Comparison of ENCODE assay signal across 10 cellular contexts in the genomic region with DNA sequence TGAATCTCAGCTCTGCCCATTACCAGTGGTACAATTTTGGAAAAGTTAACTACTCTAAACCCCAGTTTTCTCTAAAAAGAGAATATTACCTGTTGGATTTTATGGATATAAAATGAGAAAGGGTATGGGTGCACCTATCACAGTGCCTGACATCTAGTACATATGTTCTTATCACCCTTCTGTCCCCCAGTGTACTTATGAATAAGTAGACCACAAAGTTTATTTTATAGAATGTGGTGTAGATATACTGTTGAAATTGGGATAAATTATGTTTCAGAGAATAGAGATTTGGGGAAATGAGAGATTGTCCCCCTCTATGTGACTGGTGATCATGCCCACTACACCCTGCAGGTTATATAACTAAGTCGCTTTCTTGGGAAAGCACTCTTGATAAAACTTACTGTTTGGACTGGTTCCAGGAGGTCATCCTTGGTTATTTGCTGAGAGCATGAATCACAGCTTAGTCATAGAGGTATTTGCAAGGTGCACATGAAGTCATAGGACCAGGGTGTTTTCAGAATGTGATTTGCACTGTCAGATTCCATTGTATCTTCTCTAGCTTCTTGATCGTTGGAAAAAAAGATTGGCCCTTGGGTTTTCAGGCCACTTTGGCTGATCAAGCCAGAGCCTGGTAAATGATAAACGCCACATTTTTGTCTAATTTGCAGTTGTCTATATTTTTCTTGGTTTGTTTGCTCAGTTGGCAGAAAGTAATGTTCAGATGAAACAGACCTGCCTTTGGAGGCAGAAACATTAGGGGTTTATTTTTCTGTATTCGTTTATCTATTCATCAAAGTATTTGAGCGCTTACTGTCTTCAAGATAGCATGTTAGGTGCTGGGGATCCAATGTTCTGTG. TPM values are rescaled to one million over a fixed set of nuclear protein-coding genes. Genes with fewer than 3 reads are reported as not detected.
A peak's percentile ranks its signal among the peaks of the same experiment; 100 is the strongest.
DNase-seq lines count a peak whose midpoint lies in the region; ATAC-seq, FAIRE-seq and TF ChIP-seq lines count a peak whose summit lies in the region.
"Had no signal": no experiment of that assay in that cellular context is flagged by ENCODE, and none has a peak within 500 bp of the region (broad histone marks: within the 10 kb centered on the region; RNA-seq: fewer than 3 reads in every experiment).

No MANE protein-coding gene starts in this region.

- H3K23ac ChIP-seq in IMR-90 (ENCODE audit: low read depth, low read length) (no peak overlapping the region), mesenchymal stem cell (ENCODE audit: low read length in 2 of 2) (no peak overlapping the region)

- H3K4ac ChIP-seq in IMR-90 (ENCODE audit: low read depth, low read length) (no peak overlapping the region), mesenchymal stem cell (ENCODE audit: low read depth in 1 of 2, low read length in 2 of 2) (no peak overlapping the region)

- H2AK5ac ChIP-seq in IMR-90 (ENCODE audit: low read depth, low read length) (no peak overlapping the region), mesenchymal stem cell (ENCODE audit: low read length, severe bottlenecking) (no peak overlapping the region)

- no peak overlapping the region for H2BK12ac ChIP-seq in mesenchymal stem cell (ENCODE audit: low read length in 2 of 2)

- H3K27me3 ChIP-seq in IMR-90 (ENCODE audit: control insufficient read depth, insufficient read depth, low read length) (no peaks in the 10 kb centered on the region), mammary epithelial cell (ENCODE audit: insufficient read depth, low read length) (no peaks in the 10 kb centered on the region), mesenchymal stem cell (ENCODE audit: control insufficient read depth in 1 of 2, insufficient read depth in 1 of 2, low read length in 2 of 2) (no peaks in the 10 kb centered on the region)

- no peak overlapping the region for H2AK9ac ChIP-seq in IMR-90 (replicated peaks; ENCODE audit: low read depth, low read length, poor library complexity)

- H3K4me2 ChIP-seq in IMR-90 (ENCODE audit: low read depth, low read length) (no peak overlapping the region), mammary epithelial cell (ENCODE audit: insufficient read depth, low read depth, low read length) (peak overlapping the region; percentile 53), mesenchymal stem cell (ENCODE audit: low read length, poor library complexity, severe bottlenecking) (no peak overlapping the region)

- no peak overlapping the region for H3K56ac ChIP-seq in IMR-90 (ENCODE audit: extremely low read depth, insufficient read depth, low read length)

- H2BK15ac ChIP-seq in IMR-90 (ENCODE audit: low read depth, low read length) (no peak overlapping the region), mesenchymal stem cell (ENCODE audit: low read depth, poor library complexity, severe bottlenecking) (no peak overlapping the region)

- H3K9me3 ChIP-seq in IMR-90 (ENCODE audit: control insufficient read depth, insufficient read depth, low read length) (no peaks in the 10 kb centered on the region), mammary epithelial cell (replicated peaks; ENCODE audit: insufficient read depth, low read length) (no peaks in the 10 kb centered on the region), mesenchymal stem cell (ENCODE audit: control insufficient read depth, low read length) (no peaks in the 10 kb centered on the region)

- H3K79me2 ChIP-seq in mammary epithelial cell (ENCODE audit: insufficient read depth, low read length): peaks cover 59% of the 10 kb centered on the region

- H2BK120ac ChIP-seq in IMR-90 (ENCODE audit: low read depth, low read length) (no peak overlapping the region), mesenchymal stem cell (ENCODE audit: low read depth, low read length) (no peak overlapping the region)

- DNase-seq in Caki2 (ENCODE audit: low read depth) (peak; percentile 82), IMR-90 (peak; percentile 78), mammary epithelial cell (peak; percentile 93), mesenchymal stem cell (peak; percentile 55), frontal cortex (ENCODE audit: low spot score in 2 of 2) (no peak), NCI-H510A (lab: John Stamatoyannopoulos, UW) (no peak)
- DNase-seq: activated CD4-positive, CD25-positive, alpha-beta regulatory T cell treated with anti-CD3 and anti-CD28 coated beads, Interleukin-2, amount 50 U/mL, for 72 hours; Karpas-422 had no signal

- H3K9ac ChIP-seq in IMR-90 (ENCODE audit: low read depth, low read length) (no peak overlapping the region), mammary epithelial cell (ENCODE audit: insufficient read depth, low read length) (no peak overlapping the region), mesenchymal stem cell (ENCODE audit: low read length) (no peak overlapping the region)

- peaks cover 3 to 5% of the 10 kb centered on the region in 2 experiments; a peak in 1 of 4 replicates for H3K79me1 ChIP-seq in IMR-90 (ENCODE audit: low read depth in 1 of 2, low read length in 2 of 2)
- H3K79me1 ChIP-seq in mesenchymal stem cell (replicated peaks; ENCODE audit: low read length, poor library complexity, severe bottlenecking): peaks cover 23% of the 10 kb centered on the region

- H3K4me1 ChIP-seq in IMR-90 (ENCODE audit: control insufficient read depth, insufficient read depth, low read length) (peaks cover 2% of the 10 kb centered on the region; the same call in 1 of the 2 replicates), mammary epithelial cell (ENCODE audit: insufficient read depth, low read length) (peaks cover 17% of the 10 kb centered on the region), mesenchymal stem cell (ENCODE audit: control insufficient read depth, insufficient read depth, low read depth, low read length) (peaks cover 8% of the 10 kb centered on the region)

- H2AFZ ChIP-seq in IMR-90 (replicated peaks; ENCODE audit: low read length, poor library complexity) (no peak overlapping the region), mammary epithelial cell (ENCODE audit: low read depth, low read length) (no peak overlapping the region), mesenchymal stem cell (ENCODE audit: low read depth, low read length) (no peak overlapping the region)

- peak; percentile 40; the same call in 1 of the 2 replicates for ATAC-seq in IMR-90 (ENCODE audit: low read depth)
- no peak for ATAC-seq in GM19351 (IDR thresholded peaks at IDR 0.05; ENCODE audit: unreplicated experiment)
- ATAC-seq in GM21723 (IDR thresholded peaks at IDR 0.05; ENCODE audit: unreplicated experiment): no peak

- H3K4me3 ChIP-seq in IMR-90 (ENCODE audit: insufficient read depth, low read depth, low read length) (no peak overlapping the region), mammary epithelial cell (replicated peaks in 1 of 3; ENCODE audit: insufficient read depth in 1 of 3, low read depth in 2 of 3, low read length in 3 of 3) (no peak overlapping the region), mesenchymal stem cell (ENCODE audit: insufficient read depth in 1 of 2, low read depth in 1 of 2, low read length in 2 of 2) (no peak overlapping the region)

- no peak overlapping the region for H3K14ac ChIP-seq in IMR-90 (replicated peaks; ENCODE audit: low read depth, low read length)
- no peak overlapping the region for H3K14ac ChIP-seq in mesenchymal stem cell (ENCODE audit: low read length in 2 of 2)

- dilution Hi-C loops in IMR-90 (cut with HindIII; ENCODE audit: low sequenced_read_pairs, unreplicated experiment) (no loop called here), mammary epithelial cell (cut with HindIII; ENCODE audit: low sequenced_read_pairs) (no loop called here)

- in situ Hi-C loops in Caki2 (cut with HindIII; ENCODE audit: low pct_unique_long_range_greater_than_20kb, low sequenced_read_pairs): no loop called here
- in situ Hi-C loops in IMR-90 (cut with MboI; ENCODE audit: low sequenced_read_pairs): no loop called here
- in situ Hi-C loops in mammary epithelial cell (cut with MboI; ENCODE audit: low sequenced_read_pairs in 2 of 2): loop anchor here in 1 of 2 donors (25.0 kb wide), 1 partner anchor 214 kb away; no protein-coding TSS in a partner anchor

- no peak for TF ChIP-seq POLR2A in IMR-90 (IDR thresholded peaks at IDR 0.05; ENCODE audit: low read depth, low read length)

- H4K20me1 ChIP-seq in IMR-90 (ENCODE audit: insufficient read depth, low read length): 0 out of 2 replicates have a peak, but pooled peaks cover 5% of the 10 kb centered on the region
- H4K20me1 ChIP-seq in mammary epithelial cell (ENCODE audit: insufficient read depth, low read length): peaks cover 2% of the 10 kb centered on the region

- WGBS in IMR-90 (ENCODE audit: extremely low coverage in 2 of 2, insufficient read length in 1 of 2), 2 experiments: 78% methylated on average over 3 of the region's 5 CpGs; no CpG with 5 or more reads in 1 of the 2 experiments
- WGBS in mammary epithelial cell (ENCODE audit: low coverage, missing lambda C conversion rate): 41% methylated on average over 5 of the region's 5 CpGs
- 83% methylated on average over 5 of the region's 5 CpGs for WGBS in mesenchymal stem cell

- TF ChIP-seq CTCF in IMR-90 (conservative IDR thresholded peaks at IDR 0.05; ENCODE audit: low read depth, low read length) (no peak), mammary epithelial cell (conservative IDR thresholded peaks at IDR 0.05 in 1 of 2, IDR thresholded peaks at IDR 0.05 in 1 of 2; ENCODE audit: extremely low read depth in 1 of 2, insufficient read depth in 1 of 2, low read depth in 1 of 2, low read length in 2 of 2) (no peak)

- no peaks in the 10 kb centered on the region for H3K9me1 ChIP-seq in IMR-90 (ENCODE audit: insufficient read depth, low read length)

- H4K91ac ChIP-seq in IMR-90 (ENCODE audit: insufficient read depth, low read depth, low read length) (no peak overlapping the region), mesenchymal stem cell (ENCODE audit: low read length) (no peak overlapping the region)

- no peak for TF ChIP-seq RAD21 in IMR-90 (IDR thresholded peaks at IDR 0.05; ENCODE audit: low read length)

- H3K27ac ChIP-seq in IMR-90 (ENCODE audit: insufficient read depth, low read length) (no peak overlapping the region), mammary epithelial cell (ENCODE audit: insufficient read depth, low read depth, low read length) (no peak overlapping the region), mesenchymal stem cell (ENCODE audit: low read length, poor library complexity, severe bottlenecking) (peak overlapping the region; percentile 65)

- H3K18ac ChIP-seq in IMR-90 (ENCODE audit: low read depth, low read length): no peak overlapping the region
- H3K18ac ChIP-seq in mesenchymal stem cell (ENCODE audit: low read depth in 1 of 2, low read length in 2 of 2): no peak overlapping the region

- H4K8ac ChIP-seq in IMR-90 (ENCODE audit: low read depth in 2 of 2, low read length in 2 of 2): no peak overlapping the region
- H4K8ac ChIP-seq in mesenchymal stem cell (ENCODE audit: low read length): no peak overlapping the region

- FAIRE-seq in frontal cortex (lab: Jason Lieb, UNC): no peak

- H2BK20ac ChIP-seq in IMR-90 (ENCODE audit: low read depth, low read length): no peak overlapping the region

- H2BK5ac ChIP-seq in IMR-90 (ENCODE audit: low read depth, low read length, poor library complexity, severe bottlenecking): no peak overlapping the region
- no peak overlapping the region for H2BK5ac ChIP-seq in mesenchymal stem cell (ENCODE audit: low read depth, low read length, poor library complexity, severe bottlenecking)

- H4K5ac ChIP-seq in IMR-90 (ENCODE audit: low read depth, low read length): no peak overlapping the region

- CTCF ChIA-PET in IMR-90 (lab: Yijun Ruan, JAX): no interaction called here
- CTCF ChIA-PET in mammary epithelial cell (lab: Charles Lee; ENCODE audit: low non-redundant PET): no interaction called here

- BruUV-seq in IMR-90 (replicated peaks; lab: Mats Ljungman, UMichigan) (no TSS peak), mammary epithelial cell (replicated peaks; lab: Mats Ljungman, UMichigan) (no TSS peak)

- POLR2A ChIA-PET in IMR-90 (lab: Charles Lee; ENCODE audit: unreplicated experiment): no interaction called here

- intact Hi-C loops in IMR-90 (cut with micrococcal nuclease) (no loop called here), mammary epithelial cell (cut with micrococcal nuclease) (loop anchor here (1.0 kb wide), 1 partner anchor 22 kb away; no protein-coding TSS in a partner anchor)

- H3K36me3 ChIP-seq in IMR-90 (ENCODE audit: control insufficient read depth, insufficient read depth, low read length): no peaks in the 10 kb centered on the region; the same call in 1 of the 2 replicates
- H3K36me3 ChIP-seq in mammary epithelial cell (ENCODE audit: insufficient read depth, low read length): peaks cover 7% of the 10 kb centered on the region
- H3K36me3 ChIP-seq in mesenchymal stem cell (ENCODE audit: control insufficient read depth in 1 of 2, insufficient read depth in 2 of 2, low read depth in 1 of 2, low read length in 2 of 2): peaks cover 14 to 67% of the 10 kb centered on the region in 2 experiments

RNA-seq across cellular contexts. Expression of gene STX3, which starts 21.3 kb away (rescaled TPM):
- 16.0 and 28.4 TPM in 2 replicates for total RNA-seq in Caki2 (2014; rRNA removed; shearing (Covaris generic); ENCODE audit: low replicate concordance)
- total RNA-seq in IMR-90 (2012; rRNA removed): 5.4 and 7.5 TPM in 2 replicates
- polyA plus RNA-seq in IMR-90 (2012; rRNA removed): 5.0 and 5.7 TPM in 2 replicates
- 1.8 and 2.6 TPM in 2 replicates for polyA plus RNA-seq in IMR-90 (2012; cell fraction: cytosol; rRNA removed)
- 2.6 and 11.2 TPM in 2 replicates for polyA plus RNA-seq in IMR-90 (2012; cell fraction: nucleus; rRNA removed; ENCODE audit: low replicate concordance)
- total RNA-seq in mammary epithelial cell: 10 to 100 TPM; 28.8 to 46.8 TPM
- polyA plus RNA-seq in mammary epithelial cell: 20.2 TPM
- polyA minus RNA-seq in mammary epithelial cell: 22.4 TPM
- polyA plus RNA-seq in mesenchymal stem cell (2013, experiment 1 of 2): 27.5 TPM
- 27.8 TPM for polyA plus RNA-seq in mesenchymal stem cell (2013, experiment 2 of 2)
- total RNA-seq in frontal cortex: 26.9 TPM

RNA-seq across cellular contexts. Expression of gene MRPL16, which starts 34.1 kb away (rescaled TPM):
- total RNA-seq in Caki2 (2014; rRNA removed; shearing (Covaris generic); ENCODE audit: low replicate concordance): 66.6 and 80.4 TPM in 2 replicates
- total RNA-seq in IMR-90 (2012; rRNA removed): 43.9 and 56.9 TPM in 2 replicates
- polyA plus RNA-seq in IMR-90 (2012; rRNA removed): 64.5 and 71.3 TPM in 2 replicates
- polyA plus RNA-seq in IMR-90 (2012; cell fraction: cytosol; rRNA removed): 36.4 and 61.0 TPM in 2 replicates
- 14.0 and 44.3 TPM in 2 replicates for polyA plus RNA-seq in IMR-90 (2012; cell fraction: nucleus; rRNA removed; ENCODE audit: low replicate concordance)
- total RNA-seq in mammary epithelial cell: 10 to 100 TPM; 27.7 to 46.6 TPM
- 90.3 TPM for polyA plus RNA-seq in mammary epithelial cell
- 45.1 TPM for polyA minus RNA-seq in mammary epithelial cell
- 45.5 TPM for polyA plus RNA-seq in mesenchymal stem cell (2013, experiment 1 of 2)
- polyA plus RNA-seq in mesenchymal stem cell (2013, experiment 2 of 2): 44.5 TPM
- 31.8 TPM for total RNA-seq in frontal cortex

Comparison
In these comparisons a context has a peak if more than half of its experiments do, and no peak if none do; other contexts are left out.
1. DNase-seq: peak in Caki2 (single experiment), IMR-90 (single experiment), mammary epithelial cell (single experiment) and mesenchymal stem cell (single experiment); none in frontal cortex (0 of 2) and NCI-H510A (single experiment).